ENCODE assay signal across 1 cellular context in genomic region chr15:73079570-73079969, GRCh38.
TF ChIP-seq lines count a peak whose summit lies in the region.

No MANE protein-coding gene starts in this region.

TF ChIP-seq in endothelial cell of umbilical vein, 7 proteins besides CTCF, POLR2A, EP300 and RAD21:
- no peak for TF ChIP-seq MYC (IDR thresholded peaks at IDR 0.05; ENCODE audit: low read depth, low read length)
- peak; percentile 33 for TF ChIP-seq JUN (IDR thresholded peaks at IDR 0.05; ENCODE audit: borderline replicate concordance, insufficient read depth, insufficient read length, low read depth)
- no peak for TF ChIP-seq MAX (IDR thresholded peaks at IDR 0.05; ENCODE audit: insufficient read depth, insufficient read length)
- TF ChIP-seq EZH2 (IDR thresholded peaks at IDR 0.05; ENCODE audit: borderline replicate concordance, low read depth, low read length, severe bottlenecking): no peak
- peak; percentile 68 for TF ChIP-seq POLR2AphosphoS5 (IDR thresholded peaks at IDR 0.05; ENCODE audit: insufficient read depth, low read depth, low read length)
- TF ChIP-seq FOS (IDR thresholded peaks at IDR 0.05; ENCODE audit: borderline replicate concordance, insufficient read depth, low read length): peak; percentile 33
- peak; percentile 70 for TF ChIP-seq GATA2 (IDR thresholded peaks at IDR 0.05; ENCODE audit: insufficient read depth, insufficient read length, low read depth, low read length)
TF ChIP-seq in endothelial cell of umbilical vein: peak in this region for 4.
